Comparison of ENCODE assay signal across 14 cellular contexts in genomic region chr2:206259615-206260426, GRCh38. TPM values are rescaled to one million over a fixed set of nuclear protein-coding genes. Genes with fewer than 3 reads are reported as not detected.
DNase-seq lines count a peak whose midpoint lies in the region; ATAC-seq and TF ChIP-seq lines count a peak whose summit lies in the region.
"Had no signal": no experiment of that assay in that cellular context is flagged by ENCODE, and none has a peak within 500 bp of the region (broad histone marks: within the 10 kb centered on the region; RNA-seq: fewer than 3 reads in every experiment).

No MANE protein-coding gene starts in this region.

- no peaks in the 10 kb centered on the region for H3K36me3 ChIP-seq in HUES6 (ENCODE audit: control insufficient read depth, insufficient read depth, low read length)
- H3K36me3 ChIP-seq: ascending aorta, gastroesophageal sphincter, thoracic aorta had no signal

- no peak overlapping the region for H3K9ac ChIP-seq in HUES6 (ENCODE audit: low read length)

- no peaks in the 10 kb centered on the region for H3K36me3 Mint-ChIP-seq in chondrocyte (ENCODE audit: low read depth)
- H3K36me3 Mint-ChIP-seq: CD14-positive monocyte had no signal

- H3K4me3 Mint-ChIP-seq in chondrocyte (ENCODE audit: unreplicated experiment) = peak overlapping the region; percentile 56
- H3K4me3 Mint-ChIP-seq: T-helper 2 cell treated with Interferon-gamma antibody and Interleukin-4, amounts not matched to agents 5 μg/mL and 100 μg/mL, for 36 hours had no signal

- no peak for TF ChIP-seq CTCF in chondrocyte (IDR thresholded peaks at IDR 0.05)

- DNase-seq in chondrocyte (ENCODE audit: low spot score) (no peak), NK-92 (lab: John Stamatoyannopoulos, UW; ENCODE audit: unreplicated experiment) (no peak), GF-D8 (lab: John Stamatoyannopoulos, UW) (no peak), NCI-H2227 (lab: John Stamatoyannopoulos, UW; ENCODE audit: unreplicated experiment) (no peak)
- no peak for DNase-seq in NK-92 treated with Interleukin-12 subunit alpha and Interleukin-12 subunit beta, amount 100 ng/mL, for 24 hours (lab: John Stamatoyannopoulos, UW)
- DNase-seq: psoas muscle had no signal

- no peak overlapping the region for H3K27ac ChIP-seq in HUES6 (ENCODE audit: low read depth, low read length)
- H3K27ac ChIP-seq: ascending aorta, gastroesophageal sphincter, psoas muscle, thoracic aorta had no signal

- peaks cover 96% of the 10 kb centered on the region for H3K27me3 ChIP-seq in HUES6 (ENCODE audit: control insufficient read depth, insufficient read depth, low read length)

- H3K27me3 Mint-ChIP-seq in chondrocyte (ENCODE audit: low read depth) = peaks cover 30% of the 10 kb centered on the region

- peaks cover 9% of the 10 kb centered on the region for H3K4me1 Mint-ChIP-seq in chondrocyte (ENCODE audit: low read depth)

- peaks cover 22% of the 10 kb centered on the region for H3K4me1 ChIP-seq in HUES6 (ENCODE audit: control insufficient read depth, insufficient read depth, low read length)
- H3K4me1 ChIP-seq: ascending aorta, gastroesophageal sphincter, psoas muscle had no signal

- ATAC-seq in GM18511 (IDR thresholded peaks at IDR 0.05; ENCODE audit: unreplicated experiment) = peak; percentile 41
- peak; percentile 16 for ATAC-seq in GM19463 (IDR thresholded peaks at IDR 0.05; ENCODE audit: unreplicated experiment)

- no peaks in the 10 kb centered on the region for H3K9me3 Mint-ChIP-seq in chondrocyte (ENCODE audit: low read depth)
- H3K9me3 Mint-ChIP-seq: T-helper 2 cell treated with Interferon-gamma antibody and Interleukin-4, amounts not matched to agents 5 μg/mL and 100 μg/mL, for 36 hours had no signal

- H3K27ac Mint-ChIP-seq in chondrocyte (ENCODE audit: unreplicated experiment) = no peak overlapping the region
- H3K27ac Mint-ChIP-seq: CD14-positive monocyte; T-helper 2 cell treated with Interferon-gamma antibody and Interleukin-4, amounts not matched to agents 5 μg/mL and 100 μg/mL, for 36 hours had no signal

- no peaks in the 10 kb centered on the region for H3K9me3 ChIP-seq in HUES6 (ENCODE audit: control insufficient read depth, insufficient read depth, low read depth, low read length)
- H3K9me3 ChIP-seq: ascending aorta, gastroesophageal sphincter, psoas muscle, thoracic aorta had no signal

- peak overlapping the region; percentile 18; the same call in 1 of the 2 replicates for H3K4me3 ChIP-seq in HUES6 (ENCODE audit: low read depth, low read length)
- H3K4me3 ChIP-seq: ascending aorta, gastroesophageal sphincter, psoas muscle, thoracic aorta had no signal

RNA-seq across cellular contexts. Expression of gene ZDBF2, which starts 14.6 kb away (rescaled TPM):
- total RNA-seq in chondrocyte = 24.8 to 28.9 TPM (median 26.3 TPM) in 3 replicates
